12 cellular contexts compared by ENCODE assay signal in genomic region chr2:164903944-164904343, GRCh38. TPM values are rescaled to one million over a fixed set of nuclear protein-coding genes. Genes with fewer than 3 reads are reported as not detected.
DNase-seq lines count a peak whose midpoint lies in the region; ATAC-seq, FAIRE-seq and TF ChIP-seq lines count a peak whose summit lies in the region.
"Had no signal": no experiment of that assay in that cellular context is flagged by ENCODE, and none has a peak within 500 bp of the region (broad histone marks: within the 10 kb centered on the region; RNA-seq: fewer than 3 reads in every experiment).

No MANE protein-coding gene starts in this region.

- no peak overlapping the region for H3K27ac ChIP-seq in foreskin keratinocyte
- H3K27ac ChIP-seq: HL-60 had no signal

- peaks cover 0 to 6% of the 10 kb centered on the region in 2 donors for H3K9me3 Mint-ChIP-seq in stimulated activated naive CD8-positive, alpha-beta T cell treated with anti-CD3 and anti-CD28 coated beads, Interleukin-15, amount 100 ng/mL, for 72 hours

- TF ChIP-seq CTCF in foreskin keratinocyte (conservative IDR thresholded peaks at IDR 0.05): no peak

- no peaks in the 10 kb centered on the region for H3K27me3 ChIP-seq in foreskin keratinocyte

- peak; percentile 92 for DNase-seq in DMS 273 treated with DMSO at 0.1 percent for 48 hours (lab: John Stamatoyannopoulos, UW)
- DNase-seq in NCI-H1105 treated with DMSO at 0.1 percent for 48 hours (lab: John Stamatoyannopoulos, UW): peak; percentile 82
- peak; percentile 65 for DNase-seq in NCI-H82 (lab: John Stamatoyannopoulos, UW)
- DNase-seq in foreskin keratinocyte: no peak
- no peak for DNase-seq in glomerular visceral epithelial cell (ENCODE audit: extremely low spot score)
- DNase-seq in stimulated activated naive CD8-positive, alpha-beta T cell treated with anti-CD3 and anti-CD28 coated beads, Interleukin-15, amount 100 ng/mL, for 72 hours: no peak
- no peak for DNase-seq in urothelium cell line (ENCODE audit: low spot score)
- DNase-seq in CD1c-positive myeloid dendritic cell (ENCODE audit: extremely low spot score): no peak
- DNase-seq: naive thymus-derived CD8-positive, alpha-beta T cell; NCI-H526 treated with DMSO at 0.1 percent for 48 hours; T-helper 17 cell had no signal

- no peak for FAIRE-seq in urothelium cell line (lab: Jason Lieb, UNC)

- H3K27ac Mint-ChIP-seq in stimulated activated naive CD8-positive, alpha-beta T cell treated with anti-CD3 and anti-CD28 coated beads, Interleukin-15, amount 100 ng/mL, for 72 hours: no peak overlapping the region
- H3K27ac Mint-ChIP-seq: naive thymus-derived CD8-positive, alpha-beta T cell; T-helper 17 cell had no signal

- peak; percentile 18 for ATAC-seq in foreskin keratinocyte
- no peak for ATAC-seq in stimulated activated naive CD8-positive, alpha-beta T cell treated with anti-CD3 and anti-CD28 coated beads, Interleukin-15, amount 100 ng/mL, for 72 hours
- ATAC-seq: naive thymus-derived CD8-positive, alpha-beta T cell; T-helper 17 cell had no signal

- H3K4me1 Mint-ChIP-seq in stimulated activated naive CD8-positive, alpha-beta T cell treated with anti-CD3 and anti-CD28 coated beads, Interleukin-15, amount 100 ng/mL, for 72 hours: no peaks in the 10 kb centered on the region
- H3K4me1 Mint-ChIP-seq: naive thymus-derived CD8-positive, alpha-beta T cell; T-helper 17 cell had no signal

- H3K4me3 Mint-ChIP-seq in stimulated activated naive CD8-positive, alpha-beta T cell treated with anti-CD3 and anti-CD28 coated beads, Interleukin-15, amount 100 ng/mL, for 72 hours: no peak overlapping the region
- H3K4me3 Mint-ChIP-seq: naive thymus-derived CD8-positive, alpha-beta T cell; T-helper 17 cell had no signal

- no peaks in the 10 kb centered on the region for H3K27me3 Mint-ChIP-seq in stimulated activated naive CD8-positive, alpha-beta T cell treated with anti-CD3 and anti-CD28 coated beads, Interleukin-15, amount 100 ng/mL, for 72 hours
- H3K27me3 Mint-ChIP-seq: T-helper 17 cell had no signal

- peaks cover 4% of the 10 kb centered on the region for H3K4me1 ChIP-seq in foreskin keratinocyte

RNA-seq across cellular contexts. Expression of gene SLC38A11, which starts 51.4 kb away (rescaled TPM):
- total RNA-seq in foreskin keratinocyte: not detected in 2 replicates
- not detected in 2 replicates for polyA plus RNA-seq in foreskin keratinocyte
- polyA plus RNA-seq: naive thymus-derived CD8-positive, alpha-beta T cell had no signal

Comparison
In these comparisons a context has a peak if more than half of its experiments do, and no peak if none do; other contexts are left out.
1. DNase-seq: peak in DMS 273 treated with DMSO at 0.1 percent for 48 hours (single experiment), NCI-H1105 treated with DMSO at 0.1 percent for 48 hours (single experiment) and NCI-H82 (single experiment); none in foreskin keratinocyte (0 of 2), glomerular visceral epithelial cell (single experiment), stimulated activated naive CD8-positive, alpha-beta T cell treated with anti-CD3 and anti-CD28 coated beads, Interleukin-15, amount 100 ng/mL, for 72 hours (0 of 2), urothelium cell line (single experiment) and CD1c-positive myeloid dendritic cell (single experiment).